14 cellular contexts compared by ENCODE assay signal in genomic region chr11:25065711-25066110, GRCh38.
DNase-seq lines count a peak whose midpoint lies in the region; ATAC-seq and TF ChIP-seq lines count a peak whose summit lies in the region.
"Had no signal": no experiment of that assay in that cellular context is flagged by ENCODE, and none has a peak within 500 bp of the region (broad histone marks: within the 10 kb centered on the region; RNA-seq: fewer than 3 reads in every experiment).

No MANE protein-coding gene starts in this region.

- H3K27me3 ChIP-seq in Peyer's patch: no peaks in the 10 kb centered on the region
- H3K27me3 ChIP-seq in osteoblast (ENCODE audit: insufficient read depth, low read length): no peaks in the 10 kb centered on the region
- H3K27me3 ChIP-seq: colonic mucosa, thyroid gland had no signal

- H3K9me3 ChIP-seq in Peyer's patch (no peaks in the 10 kb centered on the region), osteoblast (ENCODE audit: low read depth, low read length) (no peaks in the 10 kb centered on the region)
- H3K9me3 ChIP-seq: colonic mucosa, thyroid gland had no signal

- H3K4me3 ChIP-seq in fibroblast of mammary gland (ENCODE audit: control insufficient read depth, low read depth, low read length) (no peak overlapping the region), Peyer's patch (no peak overlapping the region), osteoblast (ENCODE audit: insufficient read depth, low read length) (no peak overlapping the region)
- H3K4me3 ChIP-seq: colonic mucosa, thyroid gland had no signal

- H3K4me1 ChIP-seq in Peyer's patch (no peaks in the 10 kb centered on the region), osteoblast (ENCODE audit: insufficient read depth, low read length) (no peaks in the 10 kb centered on the region)
- H3K4me1 ChIP-seq: colonic mucosa, thyroid gland had no signal

- H4K20me1 ChIP-seq in osteoblast (ENCODE audit: insufficient read depth, low read length): no peaks in the 10 kb centered on the region

- H3K36me3 ChIP-seq in Peyer's patch: no peaks in the 10 kb centered on the region
- H3K36me3 ChIP-seq in osteoblast (ENCODE audit: insufficient read depth, low read length): no peaks in the 10 kb centered on the region
- H3K36me3 ChIP-seq: colonic mucosa, thyroid gland had no signal

- peak; percentile 36; the same call in 2 of the 3 replicates for ATAC-seq in SK-N-SH treated with all-trans-retinoic acid at 6 μM for 48 hours
- ATAC-seq: T-cell had no signal

- H3K4me2 ChIP-seq in osteoblast (ENCODE audit: insufficient read depth, low read length): no peak overlapping the region

- DNase-seq in HS-5 (ENCODE audit: low read depth) (peak; percentile 44), fibroblast of mammary gland (ENCODE audit: low read depth) (peak; percentile 65), superior temporal gyrus (ENCODE audit: extremely low spot score) (peak; percentile 62), Peyer's patch (no peak), osteoblast (ENCODE audit: insufficient read length, low spot score, missing footprints) (no peak)
- no peak for DNase-seq in central memory CD4-positive, alpha-beta T cell
- DNase-seq: activated CD8-positive, alpha-beta memory T cell treated with anti-CD3 and anti-CD28 coated beads, Interleukin-2, amount 50 U/mL, for 48 hours; colonic mucosa; NCI-H1105; retina; stimulated activated CD4-positive, alpha-beta T cell treated with anti-CD3 and anti-CD28 coated beads, Interleukin-1b, Interleukin-23, amount 100 ng/mL, for 48 hours; T-cell; thyroid gland had no signal

- TF ChIP-seq CTCF in fibroblast of mammary gland (conservative IDR thresholded peaks at IDR 0.05; ENCODE audit: control insufficient read depth, insufficient read depth, low read depth, low read length) (no peak), Peyer's patch (IDR thresholded peaks at IDR 0.05) (no peak), osteoblast (IDR thresholded peaks at IDR 0.05; ENCODE audit: extremely low read depth, low read depth, low read length) (no peak)

- H3K79me2 ChIP-seq in osteoblast (ENCODE audit: insufficient read depth, low read length): no peaks in the 10 kb centered on the region

- H2AFZ ChIP-seq in osteoblast (ENCODE audit: low read length): no peak overlapping the region

- H3K27ac ChIP-seq in Peyer's patch (no peak overlapping the region), osteoblast (ENCODE audit: low read depth, low read length) (no peak overlapping the region)
- H3K27ac ChIP-seq: colonic mucosa, thyroid gland had no signal

- TF ChIP-seq POLR2A in Peyer's patch (IDR thresholded peaks at IDR 0.05): no peak

TF ChIP-seq in SK-N-SH treated with all-trans-retinoic acid at 6 μM for 48 hours, 23 proteins besides CTCF, POLR2A, EP300 and RAD21:
- TF ChIP-seq ISL1 (CRISPR knock-in tag; IDR thresholded peaks at IDR 0.05): peak; percentile 53
- TF ChIP-seq PATZ1 (CRISPR knock-in tag; IDR thresholded peaks at IDR 0.05; ENCODE audit: borderline replicate concordance): no peak

Comparison
In these comparisons a context has a peak if more than half of its experiments do, and no peak if none do; other contexts are left out.
1. DNase-seq: peak in HS-5 (single experiment), fibroblast of mammary gland (single experiment) and superior temporal gyrus (single experiment); none in Peyer's patch (0 of 3), osteoblast (single experiment) and central memory CD4-positive, alpha-beta T cell (single experiment).